In genomic region chr17:78107976-78108725, GRCh38 we compare ENCODE assay signal across 24 cellular contexts. TPM values are rescaled to one million over a fixed set of nuclear protein-coding genes. Genes with fewer than 3 reads are reported as not detected.
DNase-seq lines count a peak whose midpoint lies in the region; ATAC-seq and TF ChIP-seq lines count a peak whose summit lies in the region.
"Had no signal": no experiment of that assay in that cellular context is flagged by ENCODE, and none has a peak within 500 bp of the region (broad histone marks: within the 10 kb centered on the region; RNA-seq: fewer than 3 reads in every experiment).

No MANE protein-coding gene starts in this region.

- H3K4me3 ChIP-seq in BLaER1 = no peak overlapping the region
- H3K4me3 ChIP-seq: body of pancreas had no signal

- POLR2A ChIA-PET in activated CD4-positive, alpha-beta T cell treated with anti-CD3 and anti-CD28 coated beads for 36 hours (lab: Charles Lee) = no interaction called here
- POLR2A ChIA-PET in WTC11 (lab: Charles Lee) = no interaction called here

- peaks cover 84% of the 10 kb centered on the region for H3K36me3 ChIP-seq in BLaER1

- peak overlapping the region; percentile 73 for H3K27ac Mint-ChIP-seq in activated CD4-positive, alpha-beta T cell treated with anti-CD3 and anti-CD28 coated beads for 36 hours
- H3K27ac Mint-ChIP-seq in WTC11 (peak overlapping the region; percentile 45; the same call in 1 of the 2 replicates), naive B cell (peak overlapping the region in 5 of 6 donors; percentile 19 to 86 (median 53))
- H3K27ac Mint-ChIP-seq: type B pancreatic cell had no signal

- CTCF ChIA-PET in activated CD4-positive, alpha-beta T cell treated with anti-CD3 and anti-CD28 coated beads for 36 hours (lab: Charles Lee) = interaction anchor here (0.7 to 0.8 kb wide), 2 partner anchors 30 to 677 kb away, joined by 3 read pairs; no protein-coding TSS in a partner anchor
- CTCF ChIA-PET in WTC11 (lab: Charles Lee) = interaction anchor here (1.5 to 2.3 kb wide), 2 partner anchors 23 to 30 kb away, joined by 4 to 11 read pairs; no protein-coding TSS in a partner anchor

- no peak overlapping the region for H3K4me3 Mint-ChIP-seq in activated CD4-positive, alpha-beta T cell treated with anti-CD3 and anti-CD28 coated beads for 36 hours
- H3K4me3 Mint-ChIP-seq in WTC11 (no peak overlapping the region), naive B cell (peak overlapping the region in 1 of 8 donors; percentile 30)
- H3K4me3 Mint-ChIP-seq: CD14-positive monocyte, type B pancreatic cell had no signal

- no peaks in the 10 kb centered on the region for H3K9me3 ChIP-seq in BLaER1
- H3K9me3 ChIP-seq: body of pancreas had no signal

- DNase-seq in activated CD4-positive, alpha-beta T cell treated with anti-CD3 and anti-CD28 coated beads for 36 hours = no peak
- DNase-seq in activated CD4-positive, alpha-beta T cell treated with anti-CD3 and anti-CD28 coated beads, Interleukin-2, amount 50 U/mL, for 1 hour = no peak
- DNase-seq in WTC11 (ENCODE audit: low spot score) = no peak
- DNase-seq in naive B cell = no peak
- no peak for DNase-seq in AML-193 (lab: John Stamatoyannopoulos, UW)
- no peak for DNase-seq in DMS79 (lab: John Stamatoyannopoulos, UW)
- DNase-seq: activated gamma-delta T cell, body of pancreas, DMS79 treated with DMSO at 0.1 percent for 48 hours, Kasumi-1, NCI-H1105 treated with DMSO at 0.1 percent for 48 hours, NCI-H2171, NCI-H82 had no signal

- H3K36me3 Mint-ChIP-seq in activated CD4-positive, alpha-beta T cell treated with anti-CD3 and anti-CD28 coated beads for 36 hours (ENCODE audit: low read depth) = peaks cover 32% of the 10 kb centered on the region
- H3K36me3 Mint-ChIP-seq in WTC11 = peaks cover 19% of the 10 kb centered on the region
- H3K36me3 Mint-ChIP-seq in naive B cell = peaks cover 0 to 16% of the 10 kb centered on the region in 2 donors

- no peaks in the 10 kb centered on the region for H3K27me3 ChIP-seq in BLaER1
- H3K27me3 ChIP-seq: body of pancreas had no signal

- H3K9ac ChIP-seq in BLaER1 = 0 out of 2 replicates have a peak overlapping the region, but pooled peaks have one; percentile 31

- no peak overlapping the region for H3K27ac ChIP-seq in BLaER1
- H3K27ac ChIP-seq: 22Rv1, body of pancreas had no signal

- intact Hi-C loops in activated CD4-positive, alpha-beta T cell treated with anti-CD3 and anti-CD28 coated beads for 36 hours (cut with DNase I, micrococcal nuclease) = no loop called here

- no peak overlapping the region for H3K4me2 ChIP-seq in BLaER1

- peaks cover 50% of the 10 kb centered on the region for H4K20me1 ChIP-seq in BLaER1

- no peaks in the 10 kb centered on the region for H3K9me3 Mint-ChIP-seq in activated CD4-positive, alpha-beta T cell treated with anti-CD3 and anti-CD28 coated beads for 36 hours (ENCODE audit: low read depth)
- no peaks in the 10 kb centered on the region for H3K9me3 Mint-ChIP-seq in WTC11
- H3K9me3 Mint-ChIP-seq in naive B cell = no peaks in the 10 kb centered on the region
- H3K9me3 Mint-ChIP-seq: CD14-positive monocyte, type B pancreatic cell had no signal

- peaks cover 21% of the 10 kb centered on the region for H3K4me1 ChIP-seq in BLaER1

- TF ChIP-seq CTCF in WTC11 (IDR thresholded peaks at IDR 0.05) = no peak

- H3K4me1 Mint-ChIP-seq in activated CD4-positive, alpha-beta T cell treated with anti-CD3 and anti-CD28 coated beads for 36 hours = peaks cover 22% of the 10 kb centered on the region
- H3K4me1 Mint-ChIP-seq in WTC11 (peaks cover 11% of the 10 kb centered on the region), naive B cell (peaks cover 7 to 12% (median 9%) of the 10 kb centered on the region in 3 donors)

- no peak for ATAC-seq in activated CD4-positive, alpha-beta T cell treated with anti-CD3 and anti-CD28 coated beads for 36 hours
- ATAC-seq in WTC11 (no peak), naive B cell (ENCODE audit: low read depth in 2 of 2) (no peak), HG03108 (IDR thresholded peaks at IDR 0.05; ENCODE audit: unreplicated experiment) (no peak)
- ATAC-seq: body of pancreas, esophagus mucosa, HCT116, SK-N-SH treated with all-trans-retinoic acid at 6 μM for 48 hours had no signal

- no peaks in the 10 kb centered on the region for H3K27me3 Mint-ChIP-seq in activated CD4-positive, alpha-beta T cell treated with anti-CD3 and anti-CD28 coated beads for 36 hours
- H3K27me3 Mint-ChIP-seq in WTC11 (ENCODE audit: low read depth) = no peaks in the 10 kb centered on the region
- no peaks in the 10 kb centered on the region for H3K27me3 Mint-ChIP-seq in naive B cell
- H3K27me3 Mint-ChIP-seq: type B pancreatic cell had no signal

TF ChIP-seq in WTC11, 78 proteins besides CTCF, POLR2A, EP300 and RAD21 (continues in another document):
- TF ChIP-seq IRF2 (CRISPR knock-in tag; IDR thresholded peaks at IDR 0.05; ENCODE audit: borderline replicate concordance, low read depth) (no peak), SMAD4 (CRISPR knock-in tag; IDR thresholded peaks at IDR 0.05) (no peak), FOXP4 (CRISPR knock-in tag; IDR thresholded peaks at IDR 0.05) (no peak), ATF2 (CRISPR knock-in tag; IDR thresholded peaks at IDR 0.05; ENCODE audit: borderline replicate concordance, low read depth) (no peak), ZNF281 (CRISPR knock-in tag; IDR thresholded peaks at IDR 0.05) (no peak), SP1 (CRISPR knock-in tag; conservative IDR thresholded peaks at IDR 0.05) (no peak)

RNA-seq across cellular contexts. Expression of gene TMC6, which starts 20.4 kb away (rescaled TPM):
- total RNA-seq in activated CD4-positive, alpha-beta T cell treated with anti-CD3 and anti-CD28 coated beads for 36 hours = 100 to 1,000 TPM; 138 to 145 TPM
- total RNA-seq in WTC11 (2021) = 90.9 to 120 TPM (median 93.2 TPM) in 3 replicates
- polyA plus RNA-seq in naive B cell (ENCODE audit: low read depth in 6 of 6) = 100 to 1,000 TPM in 5 of 6 donors, 10 to 100 TPM in 1; 84.9 to 170 (median 141) TPM

RNA-seq across cellular contexts. Expression of gene TMC8, which starts 22.4 kb away (rescaled TPM):
- total RNA-seq in activated CD4-positive, alpha-beta T cell treated with anti-CD3 and anti-CD28 coated beads for 36 hours = 100 to 1,000 TPM; 123 to 139 TPM
- total RNA-seq in WTC11 (2021) = 2.9 to 3.7 TPM (median 3.1 TPM) in 3 replicates
- 100 to 1,000 TPM in 1 of 6 donors, 10 to 100 TPM in 5; 26.2 to 103 (median 55.2) TPM for polyA plus RNA-seq in naive B cell (ENCODE audit: low read depth in 6 of 6)

RNA-seq across cellular contexts. Expression of gene C17orf99, which starts 38.0 kb away (rescaled TPM):
- total RNA-seq in activated CD4-positive, alpha-beta T cell treated with anti-CD3 and anti-CD28 coated beads for 36 hours = not detected
- total RNA-seq in WTC11 (2021) = not detected in 3 replicates
- under 1 TPM in 1 of 6 donors, not detected in 5; 0.42 TPM for polyA plus RNA-seq in naive B cell (ENCODE audit: low read depth in 6 of 6)
- total RNA-seq: body of pancreas, dermis microvascular lymphatic vessel endothelial cell, glomerular endothelial cell had no signal
- polyA plus RNA-seq: CD14-positive monocyte, liver had no signal

Comparison
In these comparisons a context has a peak if more than half of its experiments do, and no peak if none do; other contexts are left out.
1. RNA of gene TMC8, which starts 22.4 kb away (total RNA-seq): 123 to 139 TPM in activated CD4-positive, alpha-beta T cell treated with anti-CD3 and anti-CD28 coated beads for 36 hours; 2.9 to 3.7 TPM in WTC11; every median in the first group is over 10 times any median in the second.
2. Peak in every context shown above with its lines, with median percentiles within 50 percentile points of each other: H3K27ac Mint-ChIP-seq.